In the genomic region with DNA sequence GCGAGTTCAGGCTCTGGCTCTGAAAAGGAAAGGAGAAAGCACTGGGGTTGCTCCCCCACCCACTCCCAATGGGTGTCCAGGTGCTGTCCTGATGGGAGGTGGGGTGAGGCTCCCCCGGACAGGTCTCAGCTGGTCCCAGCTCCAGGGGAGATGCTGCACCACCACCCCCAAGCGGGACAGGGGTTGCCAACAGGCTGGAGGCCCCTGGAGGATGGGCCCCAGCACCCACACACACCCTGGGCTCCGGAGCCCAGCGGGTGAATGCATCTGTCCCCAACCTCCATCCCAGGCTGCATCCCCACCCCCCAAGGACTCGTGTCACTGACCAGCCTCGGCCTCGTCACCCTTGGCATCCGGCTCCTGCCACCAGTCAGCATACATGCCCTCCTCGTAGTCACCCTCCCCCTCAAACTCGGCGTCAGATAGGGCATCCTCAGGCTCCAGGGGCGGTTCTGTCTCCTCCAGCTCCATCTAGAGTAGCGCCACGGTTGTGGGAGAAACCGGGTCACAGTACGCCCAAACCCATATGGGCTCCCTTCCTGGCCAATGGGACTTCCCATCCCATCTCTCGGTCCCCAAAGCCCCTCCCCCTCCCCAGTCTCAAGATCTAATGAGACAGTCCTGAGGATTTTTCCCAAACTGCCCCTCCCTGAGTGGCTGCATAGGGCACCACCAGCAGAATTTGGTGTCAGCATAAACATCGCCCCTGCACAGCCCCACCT, we compare ENCODE assay signal across 15 cellular contexts. TPM values are rescaled to one million over a fixed set of nuclear protein-coding genes. Genes with fewer than 3 reads are reported as not detected.
DNase-seq lines count a peak whose midpoint lies in the region; FAIRE-seq and TF ChIP-seq lines count a peak whose summit lies in the region.
"Had no signal": no experiment of that assay in that cellular context is flagged by ENCODE, and none has a peak within 500 bp of the region (broad histone marks: within the 10 kb centered on the region; RNA-seq: fewer than 3 reads in every experiment).

No MANE protein-coding gene starts in this region.

- H3K4me3 ChIP-seq in SU-DHL-6 (ENCODE audit: insufficient read depth, low read length, poor library complexity, severe bottlenecking) = no peak overlapping the region
- H3K4me3 ChIP-seq: GM12878 had no signal

- TF ChIP-seq CTCF in H9 (conservative IDR thresholded peaks at IDR 0.05) = no peak
- no peak for TF ChIP-seq CTCF in SU-DHL-6 (IDR thresholded peaks at IDR 0.05; ENCODE audit: insufficient read depth, low read length, poor library complexity, severe bottlenecking)
- TF ChIP-seq CTCF in GM13977 (IDR thresholded peaks at IDR 0.05; ENCODE audit: extremely low read depth, insufficient read depth, missing control alignments) = no peak
- no peak for TF ChIP-seq CTCF in chondrocyte (IDR thresholded peaks at IDR 0.05)

- H3K9me2 ChIP-seq in SU-DHL-6 (replicated peaks; ENCODE audit: insufficient read depth, low read length) = no peaks in the 10 kb centered on the region

- no peak overlapping the region for H2AK5ac ChIP-seq in H9 (ENCODE audit: insufficient read length, low read length)

- POLR2A ChIA-PET in activated CD4-positive, alpha-beta memory T cell treated with anti-CD3 and anti-CD28 coated beads, Interleukin-2, amount 10 ng/mL, durations not matched to agents 7 days and 5 days (lab: Charles Lee) = no interaction called here

- H2BK120ac ChIP-seq in H9 (ENCODE audit: low read depth, low read length, poor library complexity, severe bottlenecking) = no peak overlapping the region

- H2BK12ac ChIP-seq in H9 (ENCODE audit: insufficient read length, low read depth, low read length) = no peak overlapping the region

- H3K27ac Mint-ChIP-seq in H9 = peak overlapping the region in 2 of 3 experiments; percentile 75 to 95; a peak in 2 of 7 replicates
- no peak overlapping the region for H3K27ac Mint-ChIP-seq in chondrocyte (ENCODE audit: unreplicated experiment)
- no peak overlapping the region for H3K27ac Mint-ChIP-seq in activated CD4-positive, alpha-beta memory T cell treated with anti-CD3 and anti-CD28 coated beads, Interleukin-2, amount 10 ng/mL, durations not matched to agents 7 days and 5 days

- DNase-seq in DMS 273 treated with DMSO at 0.1 percent for 48 hours (lab: John Stamatoyannopoulos, UW) (peak; percentile 12), H9 (no peak), kidney tubule cell (ENCODE audit: low spot score) (peak; percentile 20), GM19239 (ENCODE audit: insufficient read length, low spot score) (no peak), GM13977 (ENCODE audit: low spot score) (no peak), chondrocyte (ENCODE audit: low spot score) (no peak)
- no peak for DNase-seq in activated CD4-positive, alpha-beta memory T cell treated with anti-CD3 and anti-CD28 coated beads, Interleukin-2, amount 10 ng/mL, durations not matched to agents 7 days and 5 days
- DNase-seq: NCI-H1417, NCI-H1930, NCI-H2171, NCI-H446 treated with DMSO at 0.1 percent for 48 hours, NCI-H774 had no signal

- no peaks in the 10 kb centered on the region for H3K23me2 ChIP-seq in H9 (ENCODE audit: insufficient read length, low read depth, low read length, poor library complexity, severe bottlenecking)

- H3K27ac ChIP-seq in H9 (ENCODE audit: insufficient read length, low read depth, low read length) (no peak overlapping the region), SU-DHL-6 (ENCODE audit: low read depth, low read length) (no peak overlapping the region)

- CTCF ChIA-PET in activated CD4-positive, alpha-beta memory T cell treated with anti-CD3 and anti-CD28 coated beads, Interleukin-2, amount 10 ng/mL, durations not matched to agents 7 days and 5 days (lab: Charles Lee) = interaction anchor here (2.1 to 2.9 kb wide), 3 partner anchors 14 to 66 kb away, joined by 14 to 19 read pairs (median 19); a partner anchor contains a TSS

- no peak overlapping the region for H4K91ac ChIP-seq in H9 (ENCODE audit: insufficient read length, low read depth, low read length)

- H3K9ac ChIP-seq in H9 (ENCODE audit: extremely low read depth, insufficient read length, low read length) (no peak overlapping the region), SU-DHL-6 (ENCODE audit: low read length) (no peak overlapping the region; the same call in 1 of the 2 replicates)

- no peak overlapping the region for H3K4me2 ChIP-seq in H9 (ENCODE audit: insufficient read depth, insufficient read length, low read length)
- H3K4me2 ChIP-seq in SU-DHL-6 (ENCODE audit: low read depth, low read length, poor library complexity, severe bottlenecking) = peak overlapping the region; percentile 22

- H2BK20ac ChIP-seq in H9 (ENCODE audit: low read depth, low read length, poor library complexity, severe bottlenecking) = no peak overlapping the region

- H3K36me3 ChIP-seq in SU-DHL-6 (ENCODE audit: low read length) = no peaks in the 10 kb centered on the region

- no peak overlapping the region for H4K8ac ChIP-seq in H9 (replicated peaks; ENCODE audit: insufficient read length, low read depth, low read length)

- WGBS in H9 (ENCODE audit: extremely low coverage, insufficient read length, low lambda C conversion rate) = no CpG with 5 or more reads among the region's 19 CpGs

- H3K4me1 ChIP-seq in H9 (ENCODE audit: insufficient read depth, low read length) = no peaks in the 10 kb centered on the region; the same call in 1 of the 2 replicates

- H2BK15ac ChIP-seq in H9 (ENCODE audit: low read depth, low read length) = no peak overlapping the region

- no peaks in the 10 kb centered on the region for H3K9me3 ChIP-seq in H9 (ENCODE audit: control insufficient read depth, low read depth, low read length)
- no peaks in the 10 kb centered on the region for H3K9me3 ChIP-seq in SU-DHL-6 (ENCODE audit: insufficient read depth, low read length)

- H3K4me1 Mint-ChIP-seq in H9 = peaks cover 22 to 25% of the 10 kb centered on the region in 2 experiments
- peaks cover 12% of the 10 kb centered on the region for H3K4me1 Mint-ChIP-seq in chondrocyte (ENCODE audit: low read depth)
- peaks cover 7% of the 10 kb centered on the region for H3K4me1 Mint-ChIP-seq in activated CD4-positive, alpha-beta memory T cell treated with anti-CD3 and anti-CD28 coated beads, Interleukin-2, amount 10 ng/mL, durations not matched to agents 7 days and 5 days

- H3K23ac ChIP-seq in H9 (ENCODE audit: insufficient read length, low read depth, low read length) = no peak overlapping the region

- H3K79me1 ChIP-seq in H9 (ENCODE audit: insufficient read depth, low read depth, low read length, poor library complexity, severe bottlenecking) = no peaks in the 10 kb centered on the region

- no peaks in the 10 kb centered on the region for H3F3A ChIP-seq in SU-DHL-6 (ENCODE audit: insufficient read depth)

- no peak overlapping the region for H3T11ph ChIP-seq in H9 (ENCODE audit: low read length)

- H3K14ac ChIP-seq in H9 (ENCODE audit: insufficient read depth, low read length) = no peak overlapping the region

- H2BK5ac ChIP-seq in H9 (ENCODE audit: insufficient read length, low read length) = no peak overlapping the region

- no peak overlapping the region for H4K5ac ChIP-seq in H9 (ENCODE audit: insufficient read length, low read depth, low read length)

- H3K9me3 Mint-ChIP-seq in H9 = no peaks in the 10 kb centered on the region
- H3K9me3 Mint-ChIP-seq in chondrocyte (ENCODE audit: low read depth) = no peaks in the 10 kb centered on the region
- H3K9me3 Mint-ChIP-seq in activated CD4-positive, alpha-beta memory T cell treated with anti-CD3 and anti-CD28 coated beads, Interleukin-2, amount 10 ng/mL, durations not matched to agents 7 days and 5 days = no peaks in the 10 kb centered on the region

- H4K20me1 ChIP-seq in H9 (ENCODE audit: control insufficient read depth, insufficient read depth, insufficient read length) (no peaks in the 10 kb centered on the region), SU-DHL-6 (ENCODE audit: low read depth, low read length) (no peaks in the 10 kb centered on the region)

- no peaks in the 10 kb centered on the region for H3K27me3 ChIP-seq in H9 (ENCODE audit: insufficient read depth, low read length)
- H3K27me3 ChIP-seq in SU-DHL-6 (ENCODE audit: low read length) = no peaks in the 10 kb centered on the region

- H3K4me3 Mint-ChIP-seq in H9 (no peak overlapping the region; a peak in 1 of 5 replicates), chondrocyte (ENCODE audit: unreplicated experiment) (no peak overlapping the region)
- no peak overlapping the region for H3K4me3 Mint-ChIP-seq in activated CD4-positive, alpha-beta memory T cell treated with anti-CD3 and anti-CD28 coated beads, Interleukin-2, amount 10 ng/mL, durations not matched to agents 7 days and 5 days

- H2AFZ ChIP-seq in H9 (ENCODE audit: low read length) = no peak overlapping the region
- H2AFZ ChIP-seq in SU-DHL-6 (ENCODE audit: low read depth, low read length, severe bottlenecking) = no peak overlapping the region

- no peaks in the 10 kb centered on the region for H3K79me2 ChIP-seq in H9 (ENCODE audit: insufficient read depth, low read length)
- H3K79me2 ChIP-seq in SU-DHL-6 (ENCODE audit: insufficient read depth, low read length) = no peaks in the 10 kb centered on the region

- no peak overlapping the region for H3K56ac ChIP-seq in H9 (ENCODE audit: insufficient read length, low read depth, low read length)

- in situ Hi-C loops in GM13977 (cut with MboI; ENCODE audit: low pct_unique_long_range_greater_than_20kb, low sequenced_read_pairs, unreplicated experiment) = loop anchor here (5.0 kb wide), 1 partner anchor 66 kb away; no protein-coding TSS in a partner anchor

- peaks cover 16 to 20% (median 18%) of the 10 kb centered on the region in 3 experiments; a peak in 6 of 7 replicates for H3K36me3 Mint-ChIP-seq in H9 (ENCODE audit: insufficient read depth in 1 of 3, low read depth in 3 of 3)
- peaks cover 8% of the 10 kb centered on the region for H3K36me3 Mint-ChIP-seq in chondrocyte (ENCODE audit: low read depth)
- no peaks in the 10 kb centered on the region for H3K36me3 Mint-ChIP-seq in activated CD4-positive, alpha-beta memory T cell treated with anti-CD3 and anti-CD28 coated beads, Interleukin-2, amount 10 ng/mL, durations not matched to agents 7 days and 5 days (ENCODE audit: low read depth)

- FAIRE-seq in GM19239 (lab: Jason Lieb, UNC) = no peak
- FAIRE-seq: GM12878 had no signal

- H3K18ac ChIP-seq in H9 (ENCODE audit: insufficient read length, low read depth, low read length) = no peak overlapping the region

- no peak overlapping the region for H3K4ac ChIP-seq in H9 (ENCODE audit: low read depth, low read length)

- H3K27me3 Mint-ChIP-seq in H9 (ENCODE audit: low read depth) = peaks cover 1% of the 10 kb centered on the region
- no peaks in the 10 kb centered on the region for H3K27me3 Mint-ChIP-seq in chondrocyte (ENCODE audit: low read depth)
- H3K27me3 Mint-ChIP-seq in activated CD4-positive, alpha-beta memory T cell treated with anti-CD3 and anti-CD28 coated beads, Interleukin-2, amount 10 ng/mL, durations not matched to agents 7 days and 5 days = no peaks in the 10 kb centered on the region

RNA-seq across cellular contexts. Expression of a gene that starts 8.6 kb away (rescaled TPM):
- total RNA-seq in H9 (2021) (22.9 and 24.0 TPM in 2 replicates), chondrocyte (83.8 to 109 TPM (median 84.8 TPM) in 3 replicates)
- 1 to 10 TPM; 1.8 to 1.9 TPM for total RNA-seq in activated CD4-positive, alpha-beta memory T cell treated with anti-CD3 and anti-CD28 coated beads, Interleukin-2, amount 10 ng/mL, durations not matched to agents 7 days and 5 days

RNA-seq across cellular contexts. Expression of a gene that starts 9.7 kb away (rescaled TPM):
- total RNA-seq in H9 (2021) (166 TPM in 2 replicates), chondrocyte (557 to 584 TPM (median 567 TPM) in 3 replicates)
- total RNA-seq in activated CD4-positive, alpha-beta memory T cell treated with anti-CD3 and anti-CD28 coated beads, Interleukin-2, amount 10 ng/mL, durations not matched to agents 7 days and 5 days = not detected

RNA-seq across cellular contexts. Expression of a gene that starts 16.6 kb away (rescaled TPM):
- 87.9 and 90.1 TPM in 2 replicates for total RNA-seq in H9 (2021)
- total RNA-seq in chondrocyte = 8.1 to 22.0 TPM (median 18.8 TPM) in 3 replicates
- under 1 TPM; 0.35 to 0.45 TPM for total RNA-seq in activated CD4-positive, alpha-beta memory T cell treated with anti-CD3 and anti-CD28 coated beads, Interleukin-2, amount 10 ng/mL, durations not matched to agents 7 days and 5 days

RNA-seq across cellular contexts. Expression of a gene that starts 32.9 kb away (rescaled TPM):
- 66.2 and 76.1 TPM in 2 replicates for total RNA-seq in H9 (2021)
- total RNA-seq in chondrocyte = 39.8 to 52.4 TPM (median 47.8 TPM) in 3 replicates
- 10 to 100 TPM; 16.1 to 19.0 TPM for total RNA-seq in activated CD4-positive, alpha-beta memory T cell treated with anti-CD3 and anti-CD28 coated beads, Interleukin-2, amount 10 ng/mL, durations not matched to agents 7 days and 5 days

RNA-seq across cellular contexts. Expression of a gene that starts 34.5 kb away (rescaled TPM):
- total RNA-seq in H9 (2021) (0.22 and 0.46 TPM in 2 replicates), chondrocyte (0.67 TPM in 1 of 3 replicates, not detected in the others)
- not detected for total RNA-seq in activated CD4-positive, alpha-beta memory T cell treated with anti-CD3 and anti-CD28 coated beads, Interleukin-2, amount 10 ng/mL, durations not matched to agents 7 days and 5 days
- total RNA-seq: T-helper 1 cell treated with Interleukin-12 subunit alpha and Interleukin-12 subunit beta and Interleukin-4 antibody, amounts not matched to agents 30 ng/mL and 1 ng/mL, for 36 hours had no signal

Comparison
In these comparisons a context has a peak if more than half of its experiments do, and no peak if none do; other contexts are left out.
1. DNase-seq: peak in DMS 273 treated with DMSO at 0.1 percent for 48 hours (single experiment) and kidney tubule cell (single experiment); none in H9 (single experiment), GM19239 (single experiment), GM13977 (single experiment), chondrocyte (single experiment) and activated CD4-positive, alpha-beta memory T cell treated with anti-CD3 and anti-CD28 coated beads, Interleukin-2, amount 10 ng/mL, durations not matched to agents 7 days and 5 days (single experiment).
2. H3K27ac Mint-ChIP-seq: peak in H9 (2 of 3); none in chondrocyte (single experiment) and activated CD4-positive, alpha-beta memory T cell treated with anti-CD3 and anti-CD28 coated beads, Interleukin-2, amount 10 ng/mL, durations not matched to agents 7 days and 5 days (single experiment).
3. RNA of a gene that starts 9.7 kb away (total RNA-seq): 557 to 584 TPM in chondrocyte and 166 TPM in H9; not detected in activated CD4-positive, alpha-beta memory T cell treated with anti-CD3 and anti-CD28 coated beads, Interleukin-2, amount 10 ng/mL, durations not matched to agents 7 days and 5 days; every median in the first group is over 100 times any median in the second.